10 cellular contexts compared by ENCODE assay signal in the genomic region with DNA sequence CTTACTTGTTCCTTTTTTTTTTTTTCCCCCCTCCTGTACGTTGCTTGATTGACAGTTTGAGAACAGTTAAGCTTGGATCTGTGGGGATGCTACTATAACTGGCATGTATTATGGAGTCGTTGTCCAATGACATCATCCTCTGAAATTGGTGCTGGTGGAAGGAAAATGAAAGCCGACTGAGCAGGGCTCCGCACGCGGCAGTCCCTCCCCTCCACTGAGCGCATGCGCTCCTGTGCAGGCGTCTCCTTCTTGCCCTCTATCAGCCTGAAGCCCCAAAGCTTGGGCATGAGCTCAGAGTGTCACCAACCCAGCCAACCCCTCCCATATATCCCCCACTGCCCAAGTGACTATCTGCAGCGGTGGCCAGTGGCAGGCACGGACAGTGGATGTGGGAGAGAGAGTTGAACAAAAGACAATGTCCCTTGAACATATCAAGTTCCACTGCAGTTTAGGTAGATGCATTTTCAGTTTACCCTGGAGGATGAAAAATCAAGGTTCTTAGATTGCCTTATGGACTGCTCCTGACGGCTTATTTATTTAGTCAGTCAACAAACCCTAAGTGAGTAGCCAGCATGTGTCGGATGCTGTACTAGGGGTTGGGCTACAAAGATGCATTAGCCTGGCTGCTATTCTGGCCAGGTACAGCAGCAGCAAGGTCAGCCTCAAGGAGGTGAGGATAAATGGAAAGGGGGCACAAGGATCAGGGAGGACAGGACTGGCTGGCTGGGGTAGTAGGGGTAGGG. TPM values are rescaled to one million over a fixed set of nuclear protein-coding genes. Genes with fewer than 3 reads are reported as not detected.
DNase-seq lines count a peak whose midpoint lies in the region; ATAC-seq and TF ChIP-seq lines count a peak whose summit lies in the region.
"Had no signal": no experiment of that assay in that cellular context is flagged by ENCODE, and none has a peak within 500 bp of the region (broad histone marks: within the 10 kb centered on the region; RNA-seq: fewer than 3 reads in every experiment).

No MANE protein-coding gene starts in this region.

- TF ChIP-seq POLR2A in esophagus muscularis mucosa (IDR thresholded peaks at IDR 0.05; ENCODE audit: low read depth) (no peak), Peyer's patch (IDR thresholded peaks at IDR 0.05) (no peak)

- H3K27ac ChIP-seq in esophagus muscularis mucosa (replicated peaks in 1 of 4) (peak overlapping the region; percentile 75 to 79 (median 76)), substantia nigra (ENCODE audit: low read depth, low read length, poor library complexity, severe bottlenecking) (peak overlapping the region; percentile 97), Peyer's patch (peak overlapping the region in 2 of 4 donors; percentile 12 to 50), MM.1S (ENCODE audit: low read length) (no peak overlapping the region)

- peaks cover 97% of the 10 kb centered on the region for H3K79me2 ChIP-seq in MM.1S (ENCODE audit: low read length)

- H3K4me3 ChIP-seq in esophagus muscularis mucosa (peak overlapping the region in 2 of 4 donors; percentile 12 to 21), Peyer's patch (no peak overlapping the region), MM.1S (ENCODE audit: low read length) (no peak overlapping the region)

- H3K4me1 ChIP-seq in esophagus muscularis mucosa (peaks cover 86 to 100% (median 98%) of the 10 kb centered on the region in 4 donors), Peyer's patch (peaks cover 0 to 41% (median 0%) of the 10 kb centered on the region in 4 donors), MM.1S (ENCODE audit: low read length) (no peaks in the 10 kb centered on the region)

- no peak overlapping the region for H3K4me2 ChIP-seq in MM.1S (ENCODE audit: low read depth, low read length)

- H3F3A ChIP-seq in MM.1S (ENCODE audit: insufficient read depth, low read length), result no peaks in the 10 kb centered on the region

- no peak overlapping the region for H3K9ac ChIP-seq in MM.1S (ENCODE audit: low read length)

- H4K20me1 ChIP-seq in MM.1S (ENCODE audit: insufficient read depth, low read length), result no peaks in the 10 kb centered on the region; the same call in 1 of the 2 replicates

- H3K27me3 ChIP-seq in esophagus muscularis mucosa (no peaks in the 10 kb centered on the region), Peyer's patch (no peaks in the 10 kb centered on the region), MM.1S (replicated peaks; ENCODE audit: insufficient read depth, low read length) (no peaks in the 10 kb centered on the region)

- WGBS in esophagus muscularis mucosa, result 66% methylated on average over 13 of the region's 13 CpGs

- DNase-seq in NCI-H69 (lab: John Stamatoyannopoulos, UW) (peak; percentile 80), esophagus muscularis mucosa (ENCODE audit: extremely low spot score) (no peak), lung microvascular endothelial cell (ENCODE audit: low read depth in 2 of 2) (peak; percentile 51 to 69), substantia nigra (lab: John Stamatoyannopoulos, UW) (peak in 48 of 49 donors; percentile 10 to 86 (median 72)), Peyer's patch (no peak), NCI-H1092 treated with DMSO at 0.1 percent for 48 hours (lab: John Stamatoyannopoulos, UW) (no peak), MM.1S (no peak)
- DNase-seq: activated CD8-positive, alpha-beta memory T cell treated with anti-CD3 and anti-CD28 coated beads, Interleukin-2, amount 50 U/mL, for 48 hours; NCI-H510A treated with DMSO at 0.1 percent for 48 hours had no signal

- H3K9me2 ChIP-seq in MM.1S (replicated peaks; ENCODE audit: insufficient read depth, low read length), result no peaks in the 10 kb centered on the region

- TF ChIP-seq EP300 in esophagus muscularis mucosa (IDR thresholded peaks at IDR 0.05), result no peak

- TF ChIP-seq CTCF in esophagus muscularis mucosa (IDR thresholded peaks at IDR 0.05), result no peak
- TF ChIP-seq CTCF in Peyer's patch (IDR thresholded peaks at IDR 0.05), result no peak
- TF ChIP-seq CTCF in MM.1S (IDR thresholded peaks at IDR 0.05; ENCODE audit: low read length), result no peak

- intact Hi-C loops in esophagus muscularis mucosa (cut with DNase I), result no loop called here

- ATAC-seq in HG03521 (IDR thresholded peaks at IDR 0.05; ENCODE audit: unreplicated experiment), result no peak

- H3K36me3 ChIP-seq in esophagus muscularis mucosa, result no peaks in the 10 kb centered on the region
- H3K36me3 ChIP-seq in Peyer's patch, result no peaks in the 10 kb centered on the region
- H3K36me3 ChIP-seq in MM.1S (replicated peaks; ENCODE audit: insufficient read depth, low read length), result no peaks in the 10 kb centered on the region

- H2AFZ ChIP-seq in MM.1S (ENCODE audit: low read length), result no peak overlapping the region

- H3K9me3 ChIP-seq in esophagus muscularis mucosa (no peaks in the 10 kb centered on the region), Peyer's patch (no peaks in the 10 kb centered on the region), MM.1S (replicated peaks; ENCODE audit: insufficient read depth, low read length) (no peaks in the 10 kb centered on the region)

RNA-seq across cellular contexts. Expression of gene MBNL2, which starts 20.8 kb away (rescaled TPM):
- 100 to 1,000 TPM in 2 of 4 donors, 10 to 100 TPM in 2; 92.8 to 132 (median 101) TPM for total RNA-seq in esophagus muscularis mucosa
- 30.9 and 46.6 TPM in 2 replicates for total RNA-seq in lung microvascular endothelial cell
- 10 to 100 TPM; 27.0 to 44.6 (median 36.3) TPM for total RNA-seq in Peyer's patch

Comparison
In these comparisons a context has a peak if more than half of its experiments do, and no peak if none do; other contexts are left out.
1. DNase-seq: peak in NCI-H69 (single experiment), lung microvascular endothelial cell (2 of 2) and substantia nigra (48 of 49); none in esophagus muscularis mucosa (single experiment), Peyer's patch (0 of 3), NCI-H1092 treated with DMSO at 0.1 percent for 48 hours (single experiment) and MM.1S (single experiment).